13 cellular contexts compared by ENCODE assay signal in the genomic region with DNA sequence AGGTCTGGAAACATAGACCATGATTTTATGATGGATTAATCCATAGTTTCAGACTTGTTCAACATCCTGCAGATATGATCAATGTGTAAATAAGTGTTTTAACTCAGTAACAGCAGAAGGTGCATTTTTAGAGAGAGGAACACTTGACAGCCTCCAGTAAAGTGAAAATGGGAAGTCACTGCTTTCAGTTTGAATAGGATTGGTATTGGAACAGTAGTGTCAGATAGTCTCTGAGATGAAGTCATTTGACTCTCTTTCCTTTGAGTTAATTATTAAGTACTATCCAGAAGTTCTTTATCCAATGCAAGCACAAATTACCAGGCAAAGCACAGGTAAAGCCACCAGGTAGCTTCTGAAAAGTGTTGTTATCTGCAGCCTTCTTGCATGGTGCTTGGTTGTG. TPM values are rescaled to one million over a fixed set of nuclear protein-coding genes. Genes with fewer than 3 reads are reported as not detected.
DNase-seq lines count a peak whose midpoint lies in the region; ATAC-seq and TF ChIP-seq lines count a peak whose summit lies in the region.
"Had no signal": no experiment of that assay in that cellular context is flagged by ENCODE, and none has a peak within 500 bp of the region (broad histone marks: within the 10 kb centered on the region; RNA-seq: fewer than 3 reads in every experiment).

No MANE protein-coding gene starts in this region.

- no peaks in the 10 kb centered on the region for H3K4me1 ChIP-seq in body of pancreas
- H3K4me1 ChIP-seq in osteoblast (ENCODE audit: insufficient read depth, low read length) = peaks cover 3% of the 10 kb centered on the region
- H3K4me1 ChIP-seq: suprapubic skin had no signal

- intact Hi-C loops in body of pancreas (cut with DNase I) = no loop called here

- H3K4me3 ChIP-seq in body of pancreas = no peak overlapping the region
- no peak overlapping the region for H3K4me3 ChIP-seq in osteoblast (ENCODE audit: insufficient read depth, low read length)
- H3K4me3 ChIP-seq: suprapubic skin had no signal

- DNase-seq in body of pancreas (no peak), HPDE6-E6E7 (ENCODE audit: extremely low spot score) (no peak), osteoblast (ENCODE audit: insufficient read length, low spot score, missing footprints) (no peak)
- no peak for DNase-seq in effector CD8-positive, alpha-beta T cell (lab: John Stamatoyannopoulos, UW)
- DNase-seq: activated CD8-positive, alpha-beta memory T cell treated with anti-CD3 and anti-CD28 coated beads, Interleukin-2, amount 50 U/mL, for 48 hours; aorta; NCI-H1694; T-helper 2 cell had no signal

- H3K27ac ChIP-seq in body of pancreas = no peak overlapping the region
- no peak overlapping the region for H3K27ac ChIP-seq in osteoblast (ENCODE audit: low read depth, low read length)
- H3K27ac ChIP-seq: suprapubic skin had no signal

- no peak for TF ChIP-seq POLR2A in body of pancreas (IDR thresholded peaks at IDR 0.05)

- H3K4me2 ChIP-seq in osteoblast (ENCODE audit: insufficient read depth, low read length) = no peak overlapping the region

- H3K79me2 ChIP-seq in osteoblast (ENCODE audit: insufficient read depth, low read length) = no peaks in the 10 kb centered on the region

- H3K27me3 ChIP-seq in body of pancreas (no peaks in the 10 kb centered on the region), osteoblast (ENCODE audit: insufficient read depth, low read length) (no peaks in the 10 kb centered on the region)
- H3K27me3 ChIP-seq: suprapubic skin had no signal

- TF ChIP-seq CTCF in body of pancreas (IDR thresholded peaks at IDR 0.05) (no peak), osteoblast (IDR thresholded peaks at IDR 0.05; ENCODE audit: extremely low read depth, low read depth, low read length) (no peak)

- no peak overlapping the region for H2AFZ ChIP-seq in osteoblast (ENCODE audit: low read length)

- no peaks in the 10 kb centered on the region for H4K20me1 ChIP-seq in osteoblast (ENCODE audit: insufficient read depth, low read length)

- H3K36me3 ChIP-seq in body of pancreas (replicated peaks in 1 of 2; ENCODE audit: insufficient read depth in 1 of 2, low read depth in 2 of 2) (no peaks in the 10 kb centered on the region), osteoblast (ENCODE audit: insufficient read depth, low read length) (no peaks in the 10 kb centered on the region)
- H3K36me3 ChIP-seq: suprapubic skin had no signal

- H3K9me3 ChIP-seq in body of pancreas (no peaks in the 10 kb centered on the region), osteoblast (ENCODE audit: low read depth, low read length) (no peaks in the 10 kb centered on the region)
- H3K9me3 ChIP-seq: suprapubic skin had no signal

- ATAC-seq in GM18867 (IDR thresholded peaks at IDR 0.05; ENCODE audit: unreplicated experiment) = peak; percentile 79
- peak; percentile 89 for ATAC-seq in GM21515 (IDR thresholded peaks at IDR 0.05; ENCODE audit: unreplicated experiment)
- peak; percentile 91 for ATAC-seq in HG03066 (IDR thresholded peaks at IDR 0.05; ENCODE audit: low read depth, unreplicated experiment)
- ATAC-seq in body of pancreas = peak; percentile 9
- no peak for ATAC-seq in GM19467 (IDR thresholded peaks at IDR 0.05; ENCODE audit: unreplicated experiment)

RNA-seq across cellular contexts. Expression of gene NAV3, which starts 14.5 kb away (rescaled TPM):
- total RNA-seq in body of pancreas (1 to 10 TPM; 2.6 to 6.6 TPM), osteoblast (84.7 and 107 TPM in 2 replicates)

Comparison
In these comparisons a context has a peak if more than half of its experiments do, and no peak if none do; other contexts are left out.
1. RNA of gene NAV3, which starts 14.5 kb away (total RNA-seq): 84.7 to 107 TPM in osteoblast; 2.6 to 6.6 TPM in body of pancreas; every median in the first group is over 10 times any median in the second.